Comparison of ENCODE assay signal across 1 cellular context in the genomic region with DNA sequence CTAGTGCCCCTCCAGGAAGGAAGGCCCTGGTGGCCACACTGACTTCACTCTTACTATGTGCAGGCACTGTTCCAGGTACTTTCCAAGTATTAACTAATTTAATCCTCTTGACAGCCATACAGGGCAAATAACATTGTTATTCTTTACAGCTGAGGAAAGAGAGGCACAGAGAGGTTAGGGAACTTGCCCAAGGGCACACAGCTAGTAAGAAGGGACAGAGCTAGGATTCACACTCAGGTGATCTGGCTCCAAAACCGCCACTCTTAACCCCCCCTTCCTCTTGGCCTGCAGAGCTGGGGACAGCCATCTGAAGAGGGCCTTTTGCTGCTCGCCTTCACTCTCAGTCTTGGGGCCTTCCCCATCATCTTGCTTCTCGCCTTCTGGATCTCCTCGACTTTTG.
TF ChIP-seq lines count a peak whose summit lies in the region.

No MANE protein-coding gene starts in this region.

TF ChIP-seq in IMR-90, 13 proteins besides CTCF, POLR2A, EP300 and RAD21:
- TF ChIP-seq FOS (IDR thresholded peaks at IDR 0.05; ENCODE audit: low read depth, low read length) (no peak), RFX5 (IDR thresholded peaks at IDR 0.05; ENCODE audit: low read depth, low read length) (no peak), BHLHE40 (IDR thresholded peaks at IDR 0.05; ENCODE audit: low read depth, low read length) (no peak), MAFK (IDR thresholded peaks at IDR 0.05; ENCODE audit: low read depth, low read length) (no peak), CHD1 (IDR thresholded peaks at IDR 0.05; ENCODE audit: low read depth, low read length) (no peak), MXI1 (IDR thresholded peaks at IDR 0.05; ENCODE audit: borderline replicate concordance, low read depth, low read length) (no peak), SMC3 (IDR thresholded peaks at IDR 0.05; ENCODE audit: low read depth, low read length) (no peak), MAZ (IDR thresholded peaks at IDR 0.05; ENCODE audit: borderline replicate concordance, low read depth, low read length) (no peak), NFE2L2 (IDR thresholded peaks at IDR 0.05; ENCODE audit: low read depth, low read length) (no peak), CEBPB (IDR thresholded peaks at IDR 0.05; ENCODE audit: low read depth, low read length) (no peak), RCOR1 (IDR thresholded peaks at IDR 0.05; ENCODE audit: insufficient replicate concordance, low read length) (no peak)
- TF ChIP-seq, protein P1, sequence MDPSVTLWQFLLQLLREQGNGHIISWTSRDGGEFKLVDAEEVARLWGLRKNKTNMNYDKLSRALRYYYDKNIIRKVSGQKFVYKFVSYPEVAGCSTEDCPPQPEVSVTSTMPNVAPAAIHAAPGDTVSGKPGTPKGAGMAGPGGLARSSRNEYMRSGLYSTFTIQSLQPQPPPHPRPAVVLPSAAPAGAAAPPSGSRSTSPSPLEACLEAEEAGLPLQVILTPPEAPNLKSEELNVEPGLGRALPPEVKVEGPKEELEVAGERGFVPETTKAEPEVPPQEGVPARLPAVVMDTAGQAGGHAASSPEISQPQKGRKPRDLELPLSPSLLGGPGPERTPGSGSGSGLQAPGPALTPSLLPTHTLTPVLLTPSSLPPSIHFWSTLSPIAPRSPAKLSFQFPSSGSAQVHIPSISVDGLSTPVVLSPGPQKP (IDR thresholded peaks at IDR 0.05; ENCODE audit: borderline replicate concordance, low read depth, low read length) = no peak
- TF ChIP-seq, protein P2, sequence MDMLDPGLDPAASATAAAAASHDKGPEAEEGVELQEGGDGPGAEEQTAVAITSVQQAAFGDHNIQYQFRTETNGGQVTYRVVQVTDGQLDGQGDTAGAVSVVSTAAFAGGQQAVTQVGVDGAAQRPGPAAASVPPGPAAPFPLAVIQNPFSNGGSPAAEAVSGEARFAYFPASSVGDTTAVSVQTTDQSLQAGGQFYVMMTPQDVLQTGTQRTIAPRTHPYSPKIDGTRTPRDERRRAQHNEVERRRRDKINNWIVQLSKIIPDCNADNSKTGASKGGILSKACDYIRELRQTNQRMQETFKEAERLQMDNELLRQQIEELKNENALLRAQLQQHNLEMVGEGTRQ (IDR thresholded peaks at IDR 0.05; ENCODE audit: low read depth, low read length) = no peak
